27 cellular contexts compared by ENCODE assay signal in the genomic region with DNA sequence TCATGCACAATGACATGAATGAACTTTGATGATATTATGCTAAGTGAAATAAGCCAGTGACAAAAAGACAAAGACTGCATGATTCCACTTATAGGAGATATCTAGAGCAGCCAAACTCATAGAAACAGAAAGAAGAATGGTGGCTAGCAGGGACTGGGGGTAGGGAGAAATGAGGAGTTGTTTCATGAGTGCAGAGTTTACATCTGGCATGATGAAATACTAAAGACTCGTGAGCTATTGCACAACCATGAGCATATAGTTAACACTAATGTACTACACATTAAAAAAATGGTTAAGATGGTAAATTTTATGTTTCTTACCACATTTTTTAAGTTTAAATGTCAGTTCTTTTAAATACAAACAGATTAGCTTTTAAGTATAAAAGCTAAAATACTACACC. TPM values are rescaled to one million over a fixed set of nuclear protein-coding genes. Genes with fewer than 3 reads are reported as not detected.
DNase-seq lines count a peak whose midpoint lies in the region; ATAC-seq and TF ChIP-seq lines count a peak whose summit lies in the region.
"Had no signal": no experiment of that assay in that cellular context is flagged by ENCODE, and none has a peak within 500 bp of the region (broad histone marks: within the 10 kb centered on the region; RNA-seq: fewer than 3 reads in every experiment).

No MANE protein-coding gene starts in this region.

- TF ChIP-seq EP300 in gastroesophageal sphincter (IDR thresholded peaks at IDR 0.05), result no peak

- ATAC-seq in gastroesophageal sphincter, result no peak
- ATAC-seq: left lobe of liver; PC-3; stimulated activated memory B cell treated with anti-CD40 and anti-IgM and Interleukin-4, amounts not matched to agents 10 μg/mL and 1 μg/mL and 100 μg/mL, for 72 hours had no signal

- H3K4me1 Mint-ChIP-seq in activated naive CD4-positive, alpha-beta T cell treated with anti-CD3 and anti-CD28 coated beads for 36 hours (ENCODE audit: low read depth), result no peaks in the 10 kb centered on the region
- H3K4me1 Mint-ChIP-seq: CD4-positive, alpha-beta memory T cell; stimulated activated memory B cell treated with anti-CD40 and anti-IgM and Interleukin-4, amounts not matched to agents 10 μg/mL and 1 μg/mL and 100 μg/mL, for 72 hours had no signal

- H3K36me3 ChIP-seq in hepatocyte (replicated peaks; ENCODE audit: insufficient read depth, low read depth) (no peaks in the 10 kb centered on the region), gastroesophageal sphincter (no peaks in the 10 kb centered on the region)
- H3K36me3 ChIP-seq: cardiac muscle cell had no signal

- no peak overlapping the region for H3K4me3 Mint-ChIP-seq in activated naive CD4-positive, alpha-beta T cell treated with anti-CD3 and anti-CD28 coated beads for 36 hours
- H3K4me3 Mint-ChIP-seq: CD4-positive, alpha-beta memory T cell; nephron progenitor cell; stimulated activated memory B cell treated with anti-CD40 and anti-IgM and Interleukin-4, amounts not matched to agents 10 μg/mL and 1 μg/mL and 100 μg/mL, for 72 hours had no signal

- no peaks in the 10 kb centered on the region for H3K9me2 ChIP-seq in hepatocyte (replicated peaks; ENCODE audit: insufficient read depth)

- no peak for TF ChIP-seq POLR2A in gastroesophageal sphincter (IDR thresholded peaks at IDR 0.05)

- WGBS in hepatocyte (ENCODE audit: low lambda C conversion rate, missing lambda C conversion rate), result 52% methylated on average over 1 of the region's 1 CpG
- WGBS in gastroesophageal sphincter (ENCODE audit: low coverage in 1 of 2), 2 donors, result 53 to 90% methylated on average over 1 of the region's 1 CpG

- H3K27ac ChIP-seq in hepatocyte (peak overlapping the region; percentile 16), gastroesophageal sphincter (no peak overlapping the region)
- H3K27ac ChIP-seq: cardiac muscle cell, VCaP had no signal

- H3K4me1 ChIP-seq in hepatocyte (ENCODE audit: insufficient read depth), result no peaks in the 10 kb centered on the region
- no peaks in the 10 kb centered on the region for H3K4me1 ChIP-seq in gastroesophageal sphincter

- H3K4me3 ChIP-seq in hepatocyte (no peak overlapping the region), gastroesophageal sphincter (no peak overlapping the region)
- H3K4me3 ChIP-seq: cardiac muscle cell had no signal

- CTCF ChIA-PET in activated naive CD4-positive, alpha-beta T cell treated with anti-CD3 and anti-CD28 coated beads for 36 hours (lab: Charles Lee), result no interaction called here

- no peaks in the 10 kb centered on the region for H4K20me1 ChIP-seq in hepatocyte (ENCODE audit: insufficient read depth, poor library complexity, severe bottlenecking)

- peaks cover 3% of the 10 kb centered on the region for H3K9me3 Mint-ChIP-seq in activated naive CD4-positive, alpha-beta T cell treated with anti-CD3 and anti-CD28 coated beads for 36 hours
- H3K9me3 Mint-ChIP-seq: nephron progenitor cell; stimulated activated memory B cell treated with anti-CD40 and anti-IgM and Interleukin-4, amounts not matched to agents 10 μg/mL and 1 μg/mL and 100 μg/mL, for 72 hours had no signal

- H3K27ac Mint-ChIP-seq in activated naive CD4-positive, alpha-beta T cell treated with anti-CD3 and anti-CD28 coated beads for 36 hours, result no peak overlapping the region
- H3K27ac Mint-ChIP-seq: CD4-positive, alpha-beta memory T cell; nephron progenitor cell; stimulated activated memory B cell treated with anti-CD40 and anti-IgM and Interleukin-4, amounts not matched to agents 10 μg/mL and 1 μg/mL and 100 μg/mL, for 72 hours had no signal

- H3K27me3 Mint-ChIP-seq in activated naive CD4-positive, alpha-beta T cell treated with anti-CD3 and anti-CD28 coated beads for 36 hours (ENCODE audit: low read depth), result no peaks in the 10 kb centered on the region
- H3K27me3 Mint-ChIP-seq: CD4-positive, alpha-beta memory T cell; stimulated activated memory B cell treated with anti-CD40 and anti-IgM and Interleukin-4, amounts not matched to agents 10 μg/mL and 1 μg/mL and 100 μg/mL, for 72 hours had no signal

- intact Hi-C loops in activated naive CD4-positive, alpha-beta T cell treated with anti-CD3 and anti-CD28 coated beads for 36 hours (cut with micrococcal nuclease), result no loop called here

- no peak overlapping the region for H3K4me2 ChIP-seq in hepatocyte

- H3K79me2 ChIP-seq in hepatocyte, result no peaks in the 10 kb centered on the region

- no peak overlapping the region for H2AFZ ChIP-seq in hepatocyte

- H3K9me3 ChIP-seq in hepatocyte (ENCODE audit: low read depth) (no peaks in the 10 kb centered on the region), gastroesophageal sphincter (no peaks in the 10 kb centered on the region)

- no peak for TF ChIP-seq CTCF in hepatocyte (IDR thresholded peaks at IDR 0.05; ENCODE audit: poor library complexity)
- no peak for TF ChIP-seq CTCF in gastroesophageal sphincter (IDR thresholded peaks at IDR 0.05)

- H3K27me3 ChIP-seq in hepatocyte (no peaks in the 10 kb centered on the region), gastroesophageal sphincter (no peaks in the 10 kb centered on the region)
- H3K27me3 ChIP-seq: cardiac muscle cell had no signal

- DNase-seq in ELR (ENCODE audit: low read depth), result peak; percentile 6
- DNase-seq in MV-4-11 (lab: John Stamatoyannopoulos, UW), result peak; percentile 86
- DNase-seq in amniotic epithelial cell (ENCODE audit: low read depth), result peak; percentile 32
- DNase-seq in hepatocyte (ENCODE audit: low spot score), result peak; percentile 28
- DNase-seq in NCI-H2081 (lab: John Stamatoyannopoulos, UW), result no peak
- DNase-seq in activated naive CD4-positive, alpha-beta T cell treated with anti-CD3 and anti-CD28 coated beads for 36 hours, result no peak
- DNase-seq in cerebellar cortex (ENCODE audit: low spot score), result no peak
- DNase-seq: activated CD4-positive, alpha-beta T cell treated with anti-CD3 and anti-CD28 coated beads, Interleukin-2, amount 50 U/mL, for 48 hours; activated effector memory CD4-positive, alpha-beta T cell treated with Interleukin-2 at 50 U/mL for 16 hours; CD4-positive, alpha-beta memory T cell; dermis blood vessel endothelial cell; DMS153; glutamatergic neuron; H7; NCI-H1436 treated with DMSO at 0.1 percent for 48 hours; NCI-H526 treated with DMSO at 0.1 percent for 48 hours; nephron progenitor cell; PC-3; SHP77; stimulated activated CD4-positive, alpha-beta T cell treated with anti-CD3 and anti-CD28 coated beads, Interleukin-1b, Interleukin-23, amount 100 ng/mL, for 48 hours had no signal

- no peaks in the 10 kb centered on the region for H3K36me3 Mint-ChIP-seq in activated naive CD4-positive, alpha-beta T cell treated with anti-CD3 and anti-CD28 coated beads for 36 hours (ENCODE audit: low read depth)
- H3K36me3 Mint-ChIP-seq: CD4-positive, alpha-beta memory T cell; stimulated activated memory B cell treated with anti-CD40 and anti-IgM and Interleukin-4, amounts not matched to agents 10 μg/mL and 1 μg/mL and 100 μg/mL, for 72 hours had no signal

RNA-seq across cellular contexts. Expression of gene ESRRG, which starts 57.8 kb away (rescaled TPM):
- total RNA-seq in hepatocyte (10.3 and 15.8 TPM in 2 replicates), gastroesophageal sphincter (1 to 10 TPM in 3 of 4 donors, not detected in 1; 1.9 to 6.8 (median 3.2) TPM)
- polyA plus RNA-seq in hepatocyte, result 2.8 and 7.1 TPM in 2 replicates
- total RNA-seq in activated naive CD4-positive, alpha-beta T cell treated with anti-CD3 and anti-CD28 coated beads for 36 hours, result not detected
- total RNA-seq: CD4-positive, alpha-beta memory T cell; dermis blood vessel endothelial cell; endothelial cell of umbilical vein; T-helper 1 cell treated with Interleukin-12 subunit alpha and Interleukin-12 subunit beta and Interleukin-4 antibody, amounts not matched to agents 30 ng/mL and 1 ng/mL, for 36 hours had no signal
- polyA plus RNA-seq: CD4-positive, alpha-beta memory T cell; endothelial cell of umbilical vein had no signal

Comparison
In these comparisons a context has a peak if more than half of its experiments do, and no peak if none do; other contexts are left out.
1. DNase-seq: peak in ELR (single experiment), MV-4-11 (single experiment), amniotic epithelial cell (single experiment) and hepatocyte (single experiment); none in NCI-H2081 (0 of 2), activated naive CD4-positive, alpha-beta T cell treated with anti-CD3 and anti-CD28 coated beads for 36 hours (single experiment) and cerebellar cortex (single experiment).